8 cellular contexts compared by ENCODE assay signal in the genomic region with DNA sequence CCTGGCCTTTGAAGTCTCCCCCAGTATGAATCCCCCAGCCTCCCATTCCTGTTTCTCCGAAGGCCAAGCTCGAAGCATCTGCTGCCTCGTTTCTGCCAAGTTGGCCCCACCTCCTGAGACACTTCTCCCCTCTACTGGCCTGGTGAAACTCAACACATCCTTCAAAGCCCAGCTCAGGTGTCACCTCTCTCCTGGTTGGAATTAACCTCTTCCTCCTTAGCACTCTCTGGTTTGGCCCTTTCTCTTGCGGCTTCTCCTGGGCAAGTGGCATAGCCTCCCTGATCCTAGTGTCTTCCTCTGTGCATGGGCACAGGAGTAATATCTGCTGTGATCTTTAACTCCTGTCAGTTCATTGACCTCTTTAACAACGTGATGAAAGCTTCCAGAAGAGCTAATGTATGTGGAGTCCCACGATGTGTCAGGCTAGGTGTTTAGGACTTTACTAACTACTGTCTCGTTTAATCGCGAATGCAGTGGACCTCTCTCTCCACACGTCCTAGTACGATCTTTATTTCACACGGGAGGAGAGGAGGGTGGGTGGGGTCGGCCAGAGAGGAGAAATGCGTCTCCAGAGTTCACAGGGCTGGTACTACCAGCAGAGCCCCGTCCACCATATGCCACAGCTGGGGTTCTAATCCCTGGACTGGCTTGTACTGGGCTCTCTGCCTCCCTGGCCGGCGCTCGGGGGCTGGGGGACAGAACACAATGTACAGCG. TPM values are rescaled to one million over a fixed set of nuclear protein-coding genes. Genes with fewer than 3 reads are reported as not detected.
DNase-seq lines count a peak whose midpoint lies in the region; ATAC-seq and TF ChIP-seq lines count a peak whose summit lies in the region.

No MANE protein-coding gene starts in this region.

- no peaks in the 10 kb centered on the region for H3K36me3 Mint-ChIP-seq in CD4-positive, alpha-beta T cell (ENCODE audit: low read depth)
- H3K36me3 Mint-ChIP-seq in memory B cell, result no peaks in the 10 kb centered on the region

- peak overlapping the region; percentile 72 for H3K27ac Mint-ChIP-seq in CD4-positive, alpha-beta T cell
- H3K27ac Mint-ChIP-seq in memory B cell, result peak overlapping the region; percentile 2

- no peak overlapping the region for H3K27ac ChIP-seq in CD4-positive, alpha-beta T cell (ENCODE audit: low read depth, low read length)
- H3K27ac ChIP-seq in vagina (peak overlapping the region; percentile 84), RWPE1 (no peak overlapping the region)

- peaks cover 15% of the 10 kb centered on the region for H3K4me1 ChIP-seq in vagina

- H3K4me3 Mint-ChIP-seq in CD4-positive, alpha-beta T cell, result peak overlapping the region; percentile 86
- peak overlapping the region; percentile 69 for H3K4me3 Mint-ChIP-seq in memory B cell

- H3K4me3 ChIP-seq in vagina, result peak overlapping the region; percentile 84 to 97

- TF ChIP-seq POLR2A in vagina (IDR thresholded peaks at IDR 0.05), result no peak

- H3K9me3 Mint-ChIP-seq in CD4-positive, alpha-beta T cell, result no peaks in the 10 kb centered on the region
- H3K9me3 Mint-ChIP-seq in memory B cell, result no peaks in the 10 kb centered on the region

- H3K9me3 ChIP-seq in CD4-positive, alpha-beta T cell (ENCODE audit: control insufficient read depth, low read length), result no peaks in the 10 kb centered on the region
- no peaks in the 10 kb centered on the region for H3K9me3 ChIP-seq in vagina

- DNase-seq in CD4-positive, alpha-beta T cell, result no peak
- DNase-seq in M059J (ENCODE audit: low read depth) (peak; percentile 41), cerebellar cortex (ENCODE audit: low spot score) (peak; percentile 56), memory B cell (ENCODE audit: low spot score in 2 of 2) (no peak), vagina (ENCODE audit: extremely low spot score in 2 of 2) (no peak), RWPE1 (ENCODE audit: low spot score) (no peak), GOT3 (lab: John Stamatoyannopoulos, UW) (no peak)

- no peak for TF ChIP-seq CTCF in CD4-positive, alpha-beta T cell (IDR thresholded peaks at IDR 0.05)
- TF ChIP-seq CTCF in vagina (IDR thresholded peaks at IDR 0.05) (no peak), RWPE1 (conservative IDR thresholded peaks at IDR 0.05; ENCODE audit: low read depth) (no peak)

- CTCF ChIA-PET in CD4-positive, alpha-beta T cell (lab: Charles Lee), result interaction anchor here (1.3 to 2.1 kb wide), 4 partner anchors 41 to 129 kb away, joined by 3 to 8 read pairs (median 6); no protein-coding TSS in a partner anchor
- CTCF ChIA-PET in RWPE1 (lab: Yijun Ruan, JAX), result interaction anchor here (0.6 to 1.3 kb wide), 4 partner anchors 9 to 130 kb away, joined by 3 to 4 read pairs (median 3); no protein-coding TSS in a partner anchor

- intact Hi-C loops in CD4-positive, alpha-beta T cell (cut with DNase I, micrococcal nuclease), result loop anchor here (2.0 to 5.0 kb wide), 4 partner anchors 19 to 78 kb away; no protein-coding TSS in a partner anchor
- intact Hi-C loops in vagina (cut with DNase I), result no loop called here

- H3K36me3 ChIP-seq in vagina, result no peaks in the 10 kb centered on the region

- POLR2A ChIA-PET in CD4-positive, alpha-beta T cell (lab: Charles Lee), result interaction anchor here (0.6 to 5.8 kb wide), 6 partner anchors 9 to 97 kb away, joined by 3 to 41 read pairs (median 4); no protein-coding TSS in a partner anchor
- POLR2A ChIA-PET in RWPE1 (lab: Yijun Ruan, JAX; ENCODE audit: low non-redundant PET), result no interaction called here

- no peaks in the 10 kb centered on the region for H3K27me3 ChIP-seq in CD4-positive, alpha-beta T cell (ENCODE audit: control insufficient read depth, insufficient read depth, low read length)
- no peaks in the 10 kb centered on the region for H3K27me3 ChIP-seq in vagina

- no peak for ATAC-seq in CD4-positive, alpha-beta T cell (ENCODE audit: poor library complexity)
- ATAC-seq in memory B cell (ENCODE audit: low read depth) (no peak), GM21360 (IDR thresholded peaks at IDR 0.05; ENCODE audit: unreplicated experiment) (no peak)

- H3K4me1 Mint-ChIP-seq in CD4-positive, alpha-beta T cell (ENCODE audit: low read depth), result peaks cover 40% of the 10 kb centered on the region
- peaks cover 28% of the 10 kb centered on the region for H3K4me1 Mint-ChIP-seq in memory B cell

- H3K27me3 Mint-ChIP-seq in CD4-positive, alpha-beta T cell, result no peaks in the 10 kb centered on the region
- H3K27me3 Mint-ChIP-seq in memory B cell, result no peaks in the 10 kb centered on the region

RNA-seq across cellular contexts. Expression of a gene that starts 0.8 kb away (rescaled TPM):
- total RNA-seq in CD4-positive, alpha-beta T cell, result 10 to 100 TPM; 26.6 to 28.9 TPM
- total RNA-seq in M059J (2014; rRNA removed; shearing (Covaris generic)), result 32.7 and 54.8 TPM in 2 replicates
- 4.7 TPM for total RNA-seq in vagina

Comparison
In these comparisons a context has a peak if more than half of its experiments do, and no peak if none do; other contexts are left out.
1. DNase-seq: peak in M059J (single experiment) and cerebellar cortex (single experiment); none in CD4-positive, alpha-beta T cell (0 of 10), memory B cell (0 of 2), vagina (0 of 2), RWPE1 (single experiment) and GOT3 (single experiment).